1 cellular context compared by ENCODE assay signal in genomic region chr5:168301593-168302388, GRCh38.
TF ChIP-seq lines count a peak whose summit lies in the region.

No MANE protein-coding gene starts in this region.

TF ChIP-seq in HepG2, 621 proteins besides CTCF, POLR2A, EP300 and RAD21 (continued from another document):
- TF ChIP-seq ZNF407 (CRISPR knock-in tag; IDR thresholded peaks at IDR 0.05; ENCODE audit: not compliant biosample characterization) (no peak), LRRFIP1 (CRISPR knock-in tag; conservative IDR thresholded peaks at IDR 0.05) (no peak), PPARG (CRISPR knock-in tag; conservative IDR thresholded peaks at IDR 0.05) (no peak), ZNF570 (CRISPR knock-in tag; IDR thresholded peaks at IDR 0.05; ENCODE audit: borderline replicate concordance) (no peak)
